Comparison of ENCODE assay signal across 21 cellular contexts in genomic region chr2:160126315-160126714, GRCh38.
DNase-seq lines count a peak whose midpoint lies in the region; ATAC-seq and TF ChIP-seq lines count a peak whose summit lies in the region.
"Had no signal": no experiment of that assay in that cellular context is flagged by ENCODE, and none has a peak within 500 bp of the region (broad histone marks: within the 10 kb centered on the region; RNA-seq: fewer than 3 reads in every experiment).

No MANE protein-coding gene starts in this region.

- H3K9me3 ChIP-seq in neural progenitor cell (ENCODE audit: low read depth) (no peaks in the 10 kb centered on the region), thyroid gland (no peaks in the 10 kb centered on the region)
- H3K9me3 ChIP-seq: A549; BE2C; BLaER1 treated with 17β-estradiol and CSF1 and Interleukin-3, amounts not matched to agents 10 nM and 100 nM had no signal

- H3K36me3 ChIP-seq in GM23338 (ENCODE audit: insufficient read depth) (no peaks in the 10 kb centered on the region), neural progenitor cell (no peaks in the 10 kb centered on the region), thyroid gland (no peaks in the 10 kb centered on the region)
- H3K36me3 ChIP-seq: BE2C; BLaER1 treated with 17β-estradiol and CSF1 and Interleukin-3, amounts not matched to agents 10 nM and 100 nM had no signal

- TF ChIP-seq CTCF in GM23338 (conservative IDR thresholded peaks at IDR 0.05; ENCODE audit: low read depth in 2 of 2) (no peak), neural progenitor cell (IDR thresholded peaks at IDR 0.05) (no peak), thyroid gland (IDR thresholded peaks at IDR 0.05) (no peak)

- DNase-seq in GM23338 (ENCODE audit: low spot score) (no peak), islet precursor cell (peak; percentile 69), neural progenitor cell (ENCODE audit: low spot score) (no peak), SW480 (ENCODE audit: low spot score) (no peak), thyroid gland (no peak)
- DNase-seq: 8988T; ACHN; AML-193; CD4-positive, alpha-beta T cell; CD8-positive, alpha-beta memory T cell; DMS 273 treated with DMSO at 0.1 percent for 48 hours; DMS79; GF-D8; GM23248; H9 had no signal

- intact Hi-C loops in thyroid gland (cut with DNase I), result no loop called here

- H3K4me3 ChIP-seq in GM23338, result no peak overlapping the region
- H3K4me3 ChIP-seq in neural progenitor cell, result no peak overlapping the region
- no peak overlapping the region for H3K4me3 ChIP-seq in thyroid gland (replicated peaks in 1 of 3)
- H3K4me3 ChIP-seq: A549; BLaER1 treated with 17β-estradiol and CSF1 and Interleukin-3, amounts not matched to agents 10 nM and 100 nM; GM23248 had no signal

- ATAC-seq in GM23338 (no peak), HG03354 (IDR thresholded peaks at IDR 0.05; ENCODE audit: poor library complexity, severe bottlenecking, unreplicated experiment) (no peak)
- ATAC-seq: A549, HCT116 had no signal

- H3K4me3 Mint-ChIP-seq in GM23338, result no peak overlapping the region
- H3K4me3 Mint-ChIP-seq in neural progenitor cell, result no peak overlapping the region
- H3K4me3 Mint-ChIP-seq: CD14-positive monocyte; CD4-positive, alpha-beta T cell; CD8-positive, alpha-beta memory T cell; H9 had no signal

- TF ChIP-seq POLR2A in thyroid gland (IDR thresholded peaks at IDR 0.05), result no peak

- H3K27me3 ChIP-seq in GM23338 (ENCODE audit: insufficient read depth) (no peaks in the 10 kb centered on the region), neural progenitor cell (no peaks in the 10 kb centered on the region), thyroid gland (no peaks in the 10 kb centered on the region)
- H3K27me3 ChIP-seq: BE2C; BLaER1 treated with 17β-estradiol and CSF1 and Interleukin-3, amounts not matched to agents 10 nM and 100 nM had no signal

- H2AFZ ChIP-seq in GM23338 (0 out of 2 replicates have a peak overlapping the region, but pooled peaks have one; percentile 40), neural progenitor cell (replicated peaks) (peak overlapping the region; percentile 2)
- H2AFZ ChIP-seq: GM23248 had no signal

- no peak overlapping the region for H3K27ac Mint-ChIP-seq in GM23338
- H3K27ac Mint-ChIP-seq in neural progenitor cell, result no peak overlapping the region
- H3K27ac Mint-ChIP-seq: CD14-positive monocyte; CD4-positive, alpha-beta T cell; CD8-positive, alpha-beta memory T cell; H9 had no signal

- H3K4me1 ChIP-seq in GM23338 (ENCODE audit: insufficient read depth), result 0 out of 2 replicates have a peak, but pooled peaks cover 4% of the 10 kb centered on the region
- H3K4me1 ChIP-seq in neural progenitor cell, result no peaks in the 10 kb centered on the region
- H3K4me1 ChIP-seq in thyroid gland, result peaks cover 0 to 4% of the 10 kb centered on the region in 2 donors
- H3K4me1 ChIP-seq: A549; BE2C; BLaER1 treated with 17β-estradiol and CSF1 and Interleukin-3, amounts not matched to agents 10 nM and 100 nM had no signal

- H3K4me2 ChIP-seq in GM23338 (no peak overlapping the region), neural progenitor cell (no peak overlapping the region)
- H3K4me2 ChIP-seq: A549; BLaER1 treated with 17β-estradiol and CSF1 and Interleukin-3, amounts not matched to agents 10 nM and 100 nM had no signal

- no peaks in the 10 kb centered on the region for H3K27me3 Mint-ChIP-seq in GM23338 (ENCODE audit: insufficient read depth, low read depth, poor library complexity)
- no peaks in the 10 kb centered on the region for H3K27me3 Mint-ChIP-seq in neural progenitor cell (ENCODE audit: insufficient read depth, low read depth)

- H4K20me1 ChIP-seq in GM23338 (replicated peaks; ENCODE audit: insufficient read depth), result no peaks in the 10 kb centered on the region
- no peaks in the 10 kb centered on the region for H4K20me1 ChIP-seq in neural progenitor cell (ENCODE audit: low read depth)
- H4K20me1 ChIP-seq: BLaER1 treated with 17β-estradiol and CSF1 and Interleukin-3, amounts not matched to agents 10 nM and 100 nM had no signal

- H3K79me2 ChIP-seq in GM23338 (replicated peaks; ENCODE audit: insufficient read depth), result no peaks in the 10 kb centered on the region
- no peaks in the 10 kb centered on the region for H3K79me2 ChIP-seq in neural progenitor cell (ENCODE audit: low read depth)

- no peak overlapping the region for H3K9ac ChIP-seq in neural progenitor cell
- H3K9ac ChIP-seq: BLaER1 treated with 17β-estradiol and CSF1 and Interleukin-3, amounts not matched to agents 10 nM and 100 nM; GM23248 had no signal

- H3K9me3 Mint-ChIP-seq in GM23338 (no peaks in the 10 kb centered on the region), neural progenitor cell (no peaks in the 10 kb centered on the region)
- H3K9me3 Mint-ChIP-seq: CD14-positive monocyte; CD4-positive, alpha-beta T cell; H9 had no signal

- H3K4me1 Mint-ChIP-seq in GM23338 (no peaks in the 10 kb centered on the region), neural progenitor cell (no peaks in the 10 kb centered on the region)
- H3K4me1 Mint-ChIP-seq: CD14-positive monocyte; CD8-positive, alpha-beta memory T cell had no signal

- no peaks in the 10 kb centered on the region for H3K9me2 ChIP-seq in GM23338 (ENCODE audit: insufficient read depth)

- H3K27ac ChIP-seq in GM23338 (ENCODE audit: low read depth) (no peak overlapping the region), neural progenitor cell (no peak overlapping the region), thyroid gland (no peak overlapping the region)
- H3K27ac ChIP-seq: A549; BLaER1 treated with 17β-estradiol and CSF1 and Interleukin-3, amounts not matched to agents 10 nM and 100 nM; GM23248 had no signal

- WGBS in thyroid gland, 2 donors, result 82 to 91% methylated on average over 12 of the region's 12 CpGs

- no peaks in the 10 kb centered on the region for H3F3A ChIP-seq in GM23338 (replicated peaks; ENCODE audit: low read depth)
- H3F3A ChIP-seq in neural progenitor cell (ENCODE audit: low read depth), result no peaks in the 10 kb centered on the region

- H3K36me3 Mint-ChIP-seq in GM23338 (ENCODE audit: low read depth), result no peaks in the 10 kb centered on the region
- no peaks in the 10 kb centered on the region for H3K36me3 Mint-ChIP-seq in neural progenitor cell
- H3K36me3 Mint-ChIP-seq: CD14-positive monocyte; CD8-positive, alpha-beta memory T cell had no signal

TF ChIP-seq in GM23338, 12 proteins besides CTCF, POLR2A, EP300 and RAD21 (continues in another document):
- TF ChIP-seq ZNF462 (CRISPR knock-in tag; IDR thresholded peaks at IDR 0.05) (no peak), EZH2 (IDR thresholded peaks at IDR 0.05; ENCODE audit: low read depth, unreplicated experiment) (no peak), EZH2phosphoT487 (IDR thresholded peaks at IDR 0.05; ENCODE audit: unreplicated experiment) (no peak), ZNF331 (CRISPR knock-in tag; IDR thresholded peaks at IDR 0.05; ENCODE audit: low read depth) (no peak)
